In genomic region chrY:15688536-15688935, GRCh38 we compare ENCODE assay signal across 28 cellular contexts.
"Had no signal": no experiment of that assay in that cellular context is flagged by ENCODE, and none has a peak within 500 bp of the region (broad histone marks: within the 10 kb centered on the region; RNA-seq: fewer than 3 reads in every experiment).

No MANE protein-coding gene starts in this region.

- ATAC-seq: naive thymus-derived CD8-positive, alpha-beta T cell; natural killer cell treated with Interleukin-12 subunit alpha and Interleukin-12 subunit beta and Interleukin-15 and Interleukin-18, amount 100 ng/mL, for 72 hours; pancreas; psoas muscle; right cardiac atrium; right lobe of liver; stimulated activated effector memory CD8-positive, alpha-beta T cell treated with anti-CD3 and anti-CD28 coated beads, Interleukin-12 subunit alpha, Interleukin-12 subunit beta, amount 100 ng/mL, for 72 hours; stimulated activated naive B cell treated with anti-CD40 and anti-IgM and Interleukin-4, amounts not matched to agents 10 μg/mL and 1 μg/mL and 100 μg/mL, for 72 hours; upper lobe of right lung had no signal

- H3K27ac Mint-ChIP-seq: naive thymus-derived CD8-positive, alpha-beta T cell; natural killer cell treated with Interleukin-12 subunit alpha and Interleukin-12 subunit beta and Interleukin-15 and Interleukin-18, amount 100 ng/mL, for 72 hours; nephron progenitor cell; progenitor cell of endocrine pancreas; stimulated activated effector memory CD8-positive, alpha-beta T cell treated with anti-CD3 and anti-CD28 coated beads, Interleukin-12 subunit alpha, Interleukin-12 subunit beta, amount 100 ng/mL, for 72 hours; stimulated activated naive B cell treated with anti-CD40 and anti-IgM and Interleukin-4, amounts not matched to agents 10 μg/mL and 1 μg/mL and 100 μg/mL, for 72 hours; stimulated activated naive CD8-positive, alpha-beta T cell treated with anti-CD3 and anti-CD28 coated beads, Interleukin-15, Interleukin-2, amounts not matched to agents 100 ng/mL and 50 ng/mL, for 24 hours; type B pancreatic cell had no signal

- H3K27ac ChIP-seq: neutrophil, pancreas, psoas muscle, right lobe of liver, sigmoid colon, stomach, thoracic aorta, tibial artery, transverse colon, upper lobe of right lung, vagina had no signal

- H3K4me3 Mint-ChIP-seq: naive thymus-derived CD8-positive, alpha-beta T cell; natural killer cell treated with Interleukin-12 subunit alpha and Interleukin-12 subunit beta and Interleukin-15 and Interleukin-18, amount 100 ng/mL, for 72 hours; nephron progenitor cell; neural crest cell; stimulated activated effector memory CD8-positive, alpha-beta T cell treated with anti-CD3 and anti-CD28 coated beads, Interleukin-12 subunit alpha, Interleukin-12 subunit beta, amount 100 ng/mL, for 72 hours; stimulated activated naive B cell treated with anti-CD40 and anti-IgM and Interleukin-4, amounts not matched to agents 10 μg/mL and 1 μg/mL and 100 μg/mL, for 72 hours; stimulated activated naive CD8-positive, alpha-beta T cell treated with anti-CD3 and anti-CD28 coated beads, Interleukin-15, Interleukin-2, amounts not matched to agents 100 ng/mL and 50 ng/mL, for 24 hours; type B pancreatic cell had no signal

- H3K36me3 Mint-ChIP-seq: naive thymus-derived CD8-positive, alpha-beta T cell; stimulated activated effector memory CD8-positive, alpha-beta T cell treated with anti-CD3 and anti-CD28 coated beads, Interleukin-12 subunit alpha, Interleukin-12 subunit beta, amount 100 ng/mL, for 72 hours; stimulated activated naive B cell treated with anti-CD40 and anti-IgM and Interleukin-4, amounts not matched to agents 10 μg/mL and 1 μg/mL and 100 μg/mL, for 72 hours; type B pancreatic cell had no signal

- DNase-seq: naive thymus-derived CD8-positive, alpha-beta T cell; nephron progenitor cell; nucleus accumbens; pancreas; psoas muscle; right cardiac atrium; right lobe of liver; sigmoid colon; small intestine; stimulated activated CD4-positive, alpha-beta T cell treated with anti-CD3 and anti-CD28 coated beads, Interleukin-15, amount 100 ng/mL, for 24 hours; stimulated activated CD4-positive, alpha-beta T cell treated with anti-CD3 and anti-CD28 coated beads, Interleukin-2, amount 100 ng/mL, for 24 hours; stimulated activated CD4-positive, alpha-beta T cell treated with anti-CD3 and anti-CD28 coated beads, Interleukin-2, amount 100 ng/mL, for 48 hours; stimulated activated CD4-positive, alpha-beta T cell treated with anti-CD3 and anti-CD28 coated beads, Interleukin-4, amount 100 ng/mL, for 24 hours; stimulated activated naive B cell treated with anti-CD40 and anti-IgM and Interleukin-4, amounts not matched to agents 10 μg/mL and 1 μg/mL and 100 μg/mL, for 72 hours; stimulated activated naive CD4-positive, alpha-beta T cell treated with Interleukin-2 at 50 U/mL for 16 hours; stomach; tibial artery; transverse colon; upper lobe of right lung had no signal

- H3K9me3 ChIP-seq: neutrophil, pancreas, psoas muscle, right lobe of liver, sigmoid colon, stomach, thoracic aorta, tibial artery, transverse colon, upper lobe of right lung, vagina had no signal

- FAIRE-seq: pancreas had no signal

- H3K27me3 ChIP-seq: neutrophil, pancreas, right lobe of liver, sigmoid colon, stomach, tibial artery, transverse colon, upper lobe of right lung, vagina had no signal

- H3K4me1 Mint-ChIP-seq: naive thymus-derived CD8-positive, alpha-beta T cell; nephron progenitor cell; neural crest cell; stimulated activated effector memory CD8-positive, alpha-beta T cell treated with anti-CD3 and anti-CD28 coated beads, Interleukin-12 subunit alpha, Interleukin-12 subunit beta, amount 100 ng/mL, for 72 hours; stimulated activated naive B cell treated with anti-CD40 and anti-IgM and Interleukin-4, amounts not matched to agents 10 μg/mL and 1 μg/mL and 100 μg/mL, for 72 hours had no signal

- H3K4me1 ChIP-seq: pancreas, psoas muscle, right lobe of liver, sigmoid colon, stomach, tibial artery, transverse colon, upper lobe of right lung, vagina had no signal

- H3K36me3 ChIP-seq: neutrophil, pancreas, right lobe of liver, sigmoid colon, stomach, thoracic aorta, tibial artery, transverse colon, upper lobe of right lung, vagina had no signal

- H3K9me3 Mint-ChIP-seq: natural killer cell treated with Interleukin-12 subunit alpha and Interleukin-12 subunit beta and Interleukin-15 and Interleukin-18, amount 100 ng/mL, for 72 hours; nephron progenitor cell; neural crest cell; stimulated activated effector memory CD8-positive, alpha-beta T cell treated with anti-CD3 and anti-CD28 coated beads, Interleukin-12 subunit alpha, Interleukin-12 subunit beta, amount 100 ng/mL, for 72 hours; type B pancreatic cell had no signal

- H3K27me3 Mint-ChIP-seq: natural killer cell treated with Interleukin-12 subunit alpha and Interleukin-12 subunit beta and Interleukin-15 and Interleukin-18, amount 100 ng/mL, for 72 hours; progenitor cell of endocrine pancreas; stimulated activated naive B cell treated with anti-CD40 and anti-IgM and Interleukin-4, amounts not matched to agents 10 μg/mL and 1 μg/mL and 100 μg/mL, for 72 hours; stimulated activated naive CD8-positive, alpha-beta T cell treated with anti-CD3 and anti-CD28 coated beads, Interleukin-15, Interleukin-2, amounts not matched to agents 100 ng/mL and 50 ng/mL, for 24 hours; type B pancreatic cell had no signal

- H3K4me3 ChIP-seq: pancreas, psoas muscle, right lobe of liver, sigmoid colon, stomach, thoracic aorta, tibial artery, transverse colon, upper lobe of right lung, vagina had no signal
